ENCODE assay signal across 21 cellular contexts in the genomic region with DNA sequence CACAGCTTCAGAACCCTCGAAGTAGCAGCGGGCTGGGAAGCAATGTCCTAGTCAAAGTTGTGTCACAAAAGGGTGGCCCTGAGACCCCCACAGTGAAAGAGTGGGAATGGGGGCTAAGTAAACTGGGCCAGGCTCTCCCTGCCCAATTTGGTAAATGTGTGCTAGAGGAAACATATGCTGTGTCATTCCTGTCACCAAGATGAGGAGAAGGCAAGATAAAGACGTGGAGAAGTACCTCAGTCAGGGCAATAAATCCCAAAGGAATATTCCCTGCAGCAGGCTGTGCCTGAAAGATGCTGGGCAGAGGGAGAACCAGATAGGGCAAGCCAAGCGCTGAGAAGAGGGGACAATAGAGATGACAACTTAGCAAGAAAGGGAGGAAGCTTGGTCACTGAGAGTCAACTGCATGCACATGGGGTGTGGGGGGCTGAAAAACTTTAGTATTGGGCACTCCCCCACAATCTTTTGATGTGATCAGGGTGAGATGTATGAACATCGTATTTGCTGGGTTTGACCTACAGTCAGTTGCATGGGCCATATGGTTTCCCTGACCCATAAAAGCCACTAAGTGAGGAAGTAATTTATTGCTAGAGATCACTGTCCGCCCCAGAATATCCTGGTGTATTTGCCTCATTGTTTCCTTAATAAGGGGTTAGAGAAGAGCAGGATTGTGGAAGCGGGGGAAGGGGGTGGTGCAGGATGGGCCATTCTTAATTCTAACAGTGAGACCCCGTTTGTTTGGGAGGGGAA. TPM values are rescaled to one million over a fixed set of nuclear protein-coding genes. Genes with fewer than 3 reads are reported as not detected.
DNase-seq lines count a peak whose midpoint lies in the region; ATAC-seq, FAIRE-seq and TF ChIP-seq lines count a peak whose summit lies in the region.
"Had no signal": no experiment of that assay in that cellular context is flagged by ENCODE, and none has a peak within 500 bp of the region (broad histone marks: within the 10 kb centered on the region; RNA-seq: fewer than 3 reads in every experiment).

No MANE protein-coding gene starts in this region.

- H4K5ac ChIP-seq in H1 (ENCODE audit: insufficient read length, low read depth, low read length), result no peak overlapping the region

- no peak overlapping the region for H3K9ac ChIP-seq in H1 (replicated peaks in 1 of 4; ENCODE audit: extremely low read depth in 1 of 4, low read depth in 3 of 4, low read length in 3 of 4)
- no peak overlapping the region for H3K9ac ChIP-seq in PC-3 (ENCODE audit: low read length)
- H3K9ac ChIP-seq: KMS-11 had no signal

- peaks cover 7 to 15% (median 10%) of the 10 kb centered on the region in 3 donors for H3K4me1 Mint-ChIP-seq in IgD-negative memory B cell
- H3K4me1 Mint-ChIP-seq in HFFc6 (ENCODE audit: low read depth), result no peaks in the 10 kb centered on the region

- H2BK120ac ChIP-seq in H1 (replicated peaks; ENCODE audit: low read depth, low read length), result no peak overlapping the region

- CTCF ChIA-PET in H1 (lab: Charles Lee; ENCODE audit: partially characterized antibody), result no interaction called here
- CTCF ChIA-PET in PC-3 (lab: Charles Lee), result no interaction called here

- H3K4me3 ChIP-seq in H1 (ENCODE audit: extremely low read depth in 1 of 4, insufficient read depth in 2 of 4, low read depth in 3 of 4, low read length in 4 of 4) (no peak overlapping the region), neutrophil (ENCODE audit: low read depth in 1 of 2, low read length in 1 of 2) (no peak overlapping the region), PC-3 (ENCODE audit: low read length) (no peak overlapping the region)
- H3K4me3 ChIP-seq: SJSA1 had no signal

- no peaks in the 10 kb centered on the region for H3K79me1 ChIP-seq in H1 (ENCODE audit: low read depth, low read length)

- no peak for TF ChIP-seq CTCF in H1 (IDR thresholded peaks at IDR 0.05; ENCODE audit: control extremely low read depth in 1 of 3, insufficient read depth in 1 of 3, low read depth in 1 of 3, low read length in 3 of 3)
- no peak for TF ChIP-seq CTCF in neutrophil (IDR thresholded peaks at IDR 0.05)
- no peak for TF ChIP-seq CTCF in PC-3 (conservative IDR thresholded peaks at IDR 0.05; ENCODE audit: low read depth, low read length)
- no peak for TF ChIP-seq CTCF in HFFc6 (IDR thresholded peaks at IDR 0.05)

- H3K79me2 ChIP-seq in H1 (ENCODE audit: control insufficient read depth in 1 of 2, insufficient read depth in 2 of 2, low read length in 2 of 2), result no peaks in the 10 kb centered on the region
- H3K79me2 ChIP-seq in PC-3 (ENCODE audit: low read length), result no peaks in the 10 kb centered on the region

- no peak for TF ChIP-seq POLR2A in H1 (IDR thresholded peaks at IDR 0.05; ENCODE audit: control extremely low read depth in 1 of 2, low read depth in 2 of 2, low read length in 2 of 2)

- no peak overlapping the region for H3K23ac ChIP-seq in H1 (ENCODE audit: insufficient read length)

- H2AFZ ChIP-seq in H1 (ENCODE audit: low read length), result no peak overlapping the region; the same call in 1 of the 2 replicates
- H2AFZ ChIP-seq in PC-3 (ENCODE audit: low read length), result no peak overlapping the region

- H4K91ac ChIP-seq in H1 (replicated peaks; ENCODE audit: insufficient read length, low read length), result no peak overlapping the region

- no peak overlapping the region for H3K4me2 ChIP-seq in H1 (ENCODE audit: insufficient read depth in 1 of 2, low read depth in 2 of 2, low read length in 2 of 2)
- no peak overlapping the region for H3K4me2 ChIP-seq in PC-3 (ENCODE audit: low read length)
- H3K4me2 ChIP-seq: KMS-11 had no signal

- H3K27ac ChIP-seq in H1 (ENCODE audit: low read depth, low read length) (no peak overlapping the region), neutrophil (peak overlapping the region; percentile 80), PC-3 (ENCODE audit: low read length) (no peak overlapping the region)
- H3K27ac ChIP-seq: KMS-11, SJSA1 had no signal

- no peak overlapping the region for H2BK5ac ChIP-seq in H1 (ENCODE audit: low read depth, low read length)

- POLR2A ChIA-PET in H1 (lab: Charles Lee; ENCODE audit: partially characterized antibody), result no interaction called here
- POLR2A ChIA-PET in PC-3 (lab: Charles Lee; ENCODE audit: unreplicated experiment), result no interaction called here

- no peak overlapping the region for H3K4me3 Mint-ChIP-seq in IgD-negative memory B cell
- no peak overlapping the region for H3K4me3 Mint-ChIP-seq in HFFc6

- ATAC-seq in PC-3 (no peak), left colon (no peak)

- H3K27me3 ChIP-seq in H1 (replicated peaks in 1 of 4; ENCODE audit: control insufficient read depth in 3 of 4, extremely low read depth in 1 of 4, insufficient read depth in 3 of 4, low read length in 3 of 4) (no peaks in the 10 kb centered on the region), neutrophil (no peaks in the 10 kb centered on the region), PC-3 (ENCODE audit: low read length) (peaks cover 35% of the 10 kb centered on the region)
- H3K27me3 ChIP-seq: SJSA1 had no signal

- H4K20me1 ChIP-seq in H1 (replicated peaks in 1 of 2; ENCODE audit: control insufficient read depth in 1 of 2, insufficient read depth in 2 of 2, low read length in 2 of 2) (no peaks in the 10 kb centered on the region), PC-3 (ENCODE audit: low read length) (no peaks in the 10 kb centered on the region)

- peaks cover 0 to 2% (median 0%) of the 10 kb centered on the region in 3 donors for H3K9me3 Mint-ChIP-seq in IgD-negative memory B cell
- H3K9me3 Mint-ChIP-seq in HFFc6, result peaks cover 22% of the 10 kb centered on the region
- H3K9me3 Mint-ChIP-seq: CD4-positive, alpha-beta memory T cell had no signal

- DNase-seq in NCI-H82 treated with DMSO at 0.1 percent for 48 hours (lab: John Stamatoyannopoulos, UW; ENCODE audit: unreplicated experiment), result peak; percentile 16
- DNase-seq in H1 (ENCODE audit: low read depth in 1 of 2, low spot score in 2 of 2), result no peak
- DNase-seq in PC-3, result no peak
- no peak for DNase-seq in left colon
- DNase-seq in HFFc6, result no peak
- no peak for DNase-seq in NK-92 (lab: John Stamatoyannopoulos, UW; ENCODE audit: unreplicated experiment)
- DNase-seq: ACHN; CD4-positive, alpha-beta memory T cell; DMS79 treated with DMSO at 0.1 percent for 48 hours; GOT3; NCI-H1417 treated with DMSO at 0.1 percent for 48 hours; NCI-H2081; NCI-H345; NCI-H526 treated with DMSO at 0.1 percent for 48 hours; SW 1271 had no signal

- no peak for TF ChIP-seq EP300 in H1 (IDR thresholded peaks at IDR 0.05; ENCODE audit: borderline replicate concordance in 1 of 2, low read depth in 2 of 2, low read length in 2 of 2)

- H3K4ac ChIP-seq in H1 (replicated peaks; ENCODE audit: insufficient read length, low read depth, low read length), result no peak overlapping the region

- no peak overlapping the region; the same call in 1 of the 2 replicates for H2BK12ac ChIP-seq in H1 (ENCODE audit: low read depth, low read length)

- no peak for TF ChIP-seq RAD21 in H1 (IDR thresholded peaks at IDR 0.05 in 1 of 2, conservative IDR thresholded peaks at IDR 0.05 in 1 of 2; ENCODE audit: low read depth in 2 of 2, low read length in 2 of 2)

- no peak for FAIRE-seq in H1 (lab: Jason Lieb, UNC)
- FAIRE-seq: G401.6, GM12891 had no signal

- no peak overlapping the region for H4K8ac ChIP-seq in H1 (ENCODE audit: extremely low read depth, insufficient read depth, low read length)

- H3K27ac Mint-ChIP-seq in IgD-negative memory B cell (peak overlapping the region in 2 of 3 donors; percentile 55 to 77), HFFc6 (no peak overlapping the region)

- BruUV-seq in PC-3 (replicated peaks; lab: Mats Ljungman, UMichigan), result no TSS peak

- 84% methylated on average over 8 of the region's 8 CpGs; no CpG with 5 or more reads in 1 of the 2 experiments for WGBS in H1 (ENCODE audit: extremely low coverage in 1 of 2, insufficient coverage in 1 of 2, insufficient read length in 1 of 2, insufficient replicate concordance in 2 of 2, low coverage in 1 of 2, low lambda C conversion rate in 2 of 2, missing lambda C conversion rate in 1 of 2), 2 experiments

- no peak overlapping the region for H2AK5ac ChIP-seq in H1 (ENCODE audit: low read depth, low read length)

- intact Hi-C loops in PC-3 (cut with micrococcal nuclease) (no loop called here), left colon (cut with DNase I, micrococcal nuclease) (no loop called here)

- H3K4me1 ChIP-seq in H1 (replicated peaks in 1 of 4; ENCODE audit: control insufficient read depth in 3 of 4, insufficient read depth in 4 of 4, low read length in 3 of 4) (no peaks in the 10 kb centered on the region), neutrophil (ENCODE audit: control insufficient read depth in 1 of 2, insufficient read depth in 1 of 2, low read depth in 1 of 2, low read length in 1 of 2) (peaks cover 55 to 60% of the 10 kb centered on the region in 2 experiments), PC-3 (ENCODE audit: insufficient read depth, low read length) (no peaks in the 10 kb centered on the region)
- H3K4me1 ChIP-seq: SJSA1 had no signal

- no peak overlapping the region for H3K56ac ChIP-seq in H1 (replicated peaks; ENCODE audit: insufficient read length, low read depth, low read length)

- no peaks in the 10 kb centered on the region for H3K23me2 ChIP-seq in H1 (ENCODE audit: low read depth, low read length)

- 0 out of 2 replicates have a peak overlapping the region, but pooled peaks have one; percentile 64 for H2BK20ac ChIP-seq in H1 (ENCODE audit: low read length)

- no peaks in the 10 kb centered on the region for H3K9me2 ChIP-seq in PC-3 (replicated peaks; ENCODE audit: low read length)

- H3K9me3 ChIP-seq in H1 (ENCODE audit: insufficient read depth in 2 of 2, low read depth in 1 of 2, low read length in 1 of 2) (no peaks in the 10 kb centered on the region), neutrophil (no peaks in the 10 kb centered on the region), PC-3 (ENCODE audit: low read length) (no peaks in the 10 kb centered on the region)
- H3K9me3 ChIP-seq: SJSA1 had no signal

- H2BK15ac ChIP-seq in H1 (ENCODE audit: low read length), result no peak overlapping the region

- H3K27me3 Mint-ChIP-seq in IgD-negative memory B cell (peaks cover 1% of the 10 kb centered on the region), HFFc6 (ENCODE audit: insufficient read depth) (no peaks in the 10 kb centered on the region; the same call in 1 of the 2 replicates)
- H3K27me3 Mint-ChIP-seq: CD4-positive, alpha-beta memory T cell had no signal

- H3K36me3 ChIP-seq in H1 (ENCODE audit: control insufficient read depth in 2 of 4, insufficient read depth in 4 of 4, low read length in 3 of 4), result no peaks in the 10 kb centered on the region
- no peaks in the 10 kb centered on the region for H3K36me3 ChIP-seq in neutrophil
- no peaks in the 10 kb centered on the region for H3K36me3 ChIP-seq in PC-3 (ENCODE audit: low read depth, low read length)
- H3K36me3 ChIP-seq: SJSA1 had no signal

- peaks cover 6% of the 10 kb centered on the region for H3K36me3 Mint-ChIP-seq in IgD-negative memory B cell
- H3K36me3 Mint-ChIP-seq in HFFc6 (ENCODE audit: low read depth), result peaks cover 8% of the 10 kb centered on the region; the same call in 1 of the 2 replicates
- H3K36me3 Mint-ChIP-seq: CD4-positive, alpha-beta memory T cell had no signal

- no peaks in the 10 kb centered on the region for H3F3A ChIP-seq in PC-3 (ENCODE audit: low read length, unreplicated experiment)

- no peak overlapping the region for H3K14ac ChIP-seq in H1 (ENCODE audit: insufficient read length)

- H3K18ac ChIP-seq in H1 (ENCODE audit: extremely low read depth, low read length), result no peak overlapping the region

RNA-seq across cellular contexts. Expression of gene CXCR4, which starts 49.9 kb away (rescaled TPM):
- polyA plus RNA-seq in IgD-negative memory B cell (862 TPM), H1 (2011; rRNA removed) (1.9 and 2.8 TPM in 2 replicates)
- 1.3 and 1.8 TPM in 2 replicates for total RNA-seq in H1 (2021; fragmentation: NEBNext Ultra II Directional; extraction: Animal tissue kit (Norgen Biotek cat#: 25700))
- 1.6 TPM for polyA plus RNA-seq in H1 (2011; cell fraction: cytosol; rRNA removed)
- polyA plus RNA-seq in H1 (2011; cell fraction: nucleus; rRNA removed), result 1.9 TPM
- polyA plus RNA-seq in H1 (2012, experiment 1 of 2), result 1.3 to 1.4 TPM (median 1.4 TPM) in 4 replicates
- polyA plus RNA-seq in H1 (2012, experiment 2 of 2), result 0.60 TPM
- polyA plus RNA-seq in H1 (2013, experiment 1 of 2), result 1.9 TPM
- 2.6 TPM for polyA plus RNA-seq in H1 (2013, experiment 2 of 2)
- polyA minus RNA-seq in H1 (2011; rRNA and poly(A)+ RNA removed), result 5.3 and 6.9 TPM in 2 replicates
- polyA minus RNA-seq in H1 (2011; cell fraction: cytosol; rRNA and poly(A)+ RNA removed), result 2.2 TPM
- 5.8 TPM for polyA minus RNA-seq in H1 (2011; cell fraction: nucleus; rRNA and poly(A)+ RNA removed)
- total RNA-seq in PC-3 (2014; rRNA removed) (2.1 TPM in 1 of 2 replicates, not detected in the other), left colon (1 to 10 TPM; 5.8 to 8.1 TPM)
- not detected for total RNA-seq in HFFc6 (2021; fragmentation: NEBNext Ultra II Directional; extraction: Animal tissue kit (Norgen Biotek cat#: 25700))
